In genomic region chr1:220529530-220529920, GRCh38 we compare ENCODE assay signal across 1 cellular context.
TF ChIP-seq lines count a peak whose summit lies in the region.

No MANE protein-coding gene starts in this region.

TF ChIP-seq in GM23338, 12 proteins besides CTCF, POLR2A, EP300 and RAD21 (continued from another document):
- no peak for TF ChIP-seq STAT1 (IDR thresholded peaks at IDR 0.05; ENCODE audit: unreplicated experiment)
- TF ChIP-seq ZNF114 (CRISPR knock-in tag; IDR thresholded peaks at IDR 0.05) = no peak
